ENCODE assay signal across 32 cellular contexts in the genomic region with DNA sequence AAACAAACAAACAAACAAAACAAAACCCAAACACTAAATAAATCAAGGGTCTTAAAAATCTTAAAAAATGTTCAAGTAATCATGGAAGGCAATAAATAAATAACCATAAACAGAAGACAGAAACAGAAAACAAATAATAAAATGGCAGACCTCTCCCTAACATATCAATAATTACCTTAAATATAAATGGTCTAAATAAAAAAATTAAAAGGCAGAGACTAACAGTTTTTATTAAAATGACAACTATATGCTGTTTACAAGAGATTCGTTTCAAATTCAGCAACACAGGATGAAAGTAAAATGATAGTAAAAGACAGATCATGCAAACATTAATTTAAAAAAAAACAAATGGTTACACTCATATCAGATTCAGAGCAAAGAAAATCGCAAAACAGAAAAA.
"Had no signal": no experiment of that assay in that cellular context is flagged by ENCODE, and none has a peak within 500 bp of the region (broad histone marks: within the 10 kb centered on the region; RNA-seq: fewer than 3 reads in every experiment).

No MANE protein-coding gene starts in this region.

- H3K4me3 Mint-ChIP-seq: activated B cell treated with CpG ODN at 0.5 μM for 24 hours; activated CD8-positive, alpha-beta T cell treated with anti-CD3 and anti-CD28 coated beads for 36 hours; activated naive CD4-positive, alpha-beta T cell treated with anti-CD3 and anti-CD28 coated beads, Interleukin-2, amount 10 ng/mL, durations not matched to agents 7 days and 5 days; activated naive CD8-positive, alpha-beta T cell; central memory CD8-positive, alpha-beta T cell; dendritic cell treated with granulocyte-macrophage colony-stimulating factor and Interleukin-4, amounts not matched to agents 40 ng/mL and 50 ng/mL, for 4 days; endodermal cell; T-helper 17 cell; T-helper 2 cell treated with Interferon-gamma antibody and Interleukin-4, amounts not matched to agents 5 μg/mL and 100 μg/mL, for 36 hours had no signal

- FAIRE-seq: astrocyte, bronchial epithelial cell had no signal

- H3K27me3 Mint-ChIP-seq: activated B cell treated with CpG ODN at 0.5 μM for 24 hours; activated CD8-positive, alpha-beta T cell treated with anti-CD3 and anti-CD28 coated beads for 36 hours; activated naive CD4-positive, alpha-beta T cell treated with anti-CD3 and anti-CD28 coated beads, Interleukin-2, amount 10 ng/mL, durations not matched to agents 7 days and 5 days; activated naive CD8-positive, alpha-beta T cell; central memory CD8-positive, alpha-beta T cell; dendritic cell treated with granulocyte-macrophage colony-stimulating factor and Interleukin-4, amounts not matched to agents 40 ng/mL and 50 ng/mL, for 4 days; T-helper 17 cell had no signal

- DNase-seq: activated B cell treated with CpG ODN at 0.5 μM for 24 hours; activated CD4-positive, alpha-beta T cell treated with anti-CD3 and anti-CD28 coated beads for 48 hours; activated CD4-positive, alpha-beta T cell treated with anti-CD3 and anti-CD28 coated beads, Interleukin-2, amount 50 U/mL, for 1 hour; activated CD4-positive, alpha-beta T cell treated with anti-CD3 and anti-CD28 coated beads, Interleukin-2, amount 50 U/mL, for 48 hours; activated CD8-positive, alpha-beta memory T cell treated with anti-CD3 and anti-CD28 coated beads for 24 hours; activated CD8-positive, alpha-beta T cell treated with anti-CD3 and anti-CD28 coated beads for 36 hours; activated gamma-delta T cell; activated naive CD4-positive, alpha-beta T cell; activated naive CD4-positive, alpha-beta T cell treated with anti-CD3 and anti-CD28 coated beads, Interleukin-2, amount 10 ng/mL, durations not matched to agents 7 days and 5 days; activated T-cell treated with anti-CD3 and anti-CD28 coated beads, Interleukin-2, amount 50 U/mL, for 48 hours; amniotic stem cell; anterior cingulate cortex; brain microvascular endothelial cell; dorsolateral prefrontal cortex; effector memory CD4-positive, alpha-beta T cell; endodermal cell; erythroblast; foreskin keratinocyte; T-helper 1 cell; T-helper 17 cell; T1000; WERI-Rb-1 had no signal

- H3K36me3 ChIP-seq: brain microvascular endothelial cell had no signal

- H3K9me3 Mint-ChIP-seq: central memory CD8-positive, alpha-beta T cell had no signal

- ATAC-seq: activated CD4-positive, CD25-positive, alpha-beta regulatory T cell treated with anti-CD3 and anti-CD28 coated beads, Interleukin-2, amount 50 U/mL, for 24 hours; activated CD8-positive, alpha-beta T cell treated with anti-CD3 and anti-CD28 coated beads for 36 hours; foreskin keratinocyte; gastroesophageal sphincter; T-helper 17 cell had no signal

- H3K27me3 ChIP-seq: brain microvascular endothelial cell, dorsolateral prefrontal cortex, esophagus muscularis mucosa, foreskin keratinocyte, gastroesophageal sphincter had no signal

- H3K27ac Mint-ChIP-seq: activated B cell treated with CpG ODN at 0.5 μM for 24 hours; activated CD8-positive, alpha-beta T cell treated with anti-CD3 and anti-CD28 coated beads for 36 hours; activated naive CD4-positive, alpha-beta T cell treated with anti-CD3 and anti-CD28 coated beads, Interleukin-2, amount 10 ng/mL, durations not matched to agents 7 days and 5 days; activated naive CD8-positive, alpha-beta T cell; dendritic cell treated with granulocyte-macrophage colony-stimulating factor and Interleukin-4, amounts not matched to agents 40 ng/mL and 50 ng/mL, for 4 days; endodermal cell; T-helper 17 cell; T-helper 2 cell treated with Interferon-gamma antibody and Interleukin-4, amounts not matched to agents 5 μg/mL and 100 μg/mL, for 36 hours had no signal

- H3K4me1 Mint-ChIP-seq: activated naive CD4-positive, alpha-beta T cell treated with anti-CD3 and anti-CD28 coated beads, Interleukin-2, amount 10 ng/mL, durations not matched to agents 7 days and 5 days had no signal

- H3K27ac ChIP-seq: brain microvascular endothelial cell, coronary artery, esophagus muscularis mucosa, foreskin keratinocyte, gastroesophageal sphincter, WERI-Rb-1 had no signal

- H3K4me3 ChIP-seq: coronary artery, dorsolateral prefrontal cortex, esophagus muscularis mucosa, gastroesophageal sphincter had no signal
